Comparison of ENCODE assay signal across 9 cellular contexts in the genomic region with DNA sequence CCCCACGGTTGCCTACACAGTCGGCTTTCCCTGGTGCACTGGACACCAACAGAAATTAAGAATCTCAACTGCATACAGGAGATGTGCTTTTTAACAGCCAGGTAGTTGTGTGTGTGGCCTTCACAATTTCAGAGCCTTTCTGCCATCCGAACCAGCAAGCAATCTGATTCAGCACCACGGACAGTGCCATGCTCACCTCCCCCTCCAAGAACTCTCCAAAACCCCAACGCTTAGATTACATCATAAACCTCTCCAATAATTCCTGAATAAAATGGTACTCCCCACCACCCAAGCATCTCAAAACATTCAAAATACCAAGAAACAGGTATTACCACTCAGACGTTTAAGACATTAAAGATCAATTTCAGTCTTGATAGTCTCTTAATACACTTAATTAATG. TPM values are rescaled to one million over a fixed set of nuclear protein-coding genes. Genes with fewer than 3 reads are reported as not detected.
A peak's percentile ranks its signal among the peaks of the same experiment; 100 is the strongest.
DNase-seq lines count a peak whose midpoint lies in the region; ATAC-seq, FAIRE-seq and TF ChIP-seq lines count a peak whose summit lies in the region.
"Had no signal": no experiment of that assay in that cellular context is flagged by ENCODE, and none has a peak within 500 bp of the region (broad histone marks: within the 10 kb centered on the region; RNA-seq: fewer than 3 reads in every experiment).

No MANE protein-coding gene starts in this region.

- ATAC-seq in K562, result no peak
- ATAC-seq in memory B cell (ENCODE audit: low read depth), result no peak
- no peak for ATAC-seq in HG02852 (IDR thresholded peaks at IDR 0.05; ENCODE audit: unreplicated experiment)
- ATAC-seq in GM21367 (IDR thresholded peaks at IDR 0.05; ENCODE audit: unreplicated experiment), result no peak
- ATAC-seq in HG03457 (IDR thresholded peaks at IDR 0.05; ENCODE audit: unreplicated experiment), result no peak

- no peak for TF ChIP-seq RAD21 in K562 (CRISPR knock-in tag; conservative IDR thresholded peaks at IDR 0.05 in 1 of 2, IDR thresholded peaks at IDR 0.05 in 1 of 2)

- no TSS peak for BruUV-seq in K562 (replicated peaks; lab: Mats Ljungman, UMichigan)

- no peaks in the 10 kb centered on the region for H3K9me3 Mint-ChIP-seq in memory B cell

- H3K4me3 Mint-ChIP-seq in memory B cell, result no peak overlapping the region

- H3K79me2 ChIP-seq in K562 (ENCODE audit: control insufficient read depth, insufficient read depth, low read length), result peaks cover 92% of the 10 kb centered on the region

- H4K20me1 ChIP-seq in K562 (replicated peaks; ENCODE audit: control insufficient read depth, insufficient read depth, low read length), result peaks cover 62% of the 10 kb centered on the region

- in situ Hi-C loops in K562 (cut with MboI), result no loop called here

- H3K27ac Mint-ChIP-seq in memory B cell, result peak overlapping the region; percentile 2

- H3K27me3 Mint-ChIP-seq in memory B cell, result no peaks in the 10 kb centered on the region

- peak; percentile 75 for DNase-seq in ELF-1 (ENCODE audit: low read depth, low spot score)
- peak; percentile 39 for DNase-seq in RKO (ENCODE audit: low spot score)
- DNase-seq in K562 (ENCODE audit: extremely low read depth in 1 of 4, low spot score in 3 of 4), result peak; percentile 36 to 65 (median 58)
- peak; percentile 30 to 46 for DNase-seq in memory B cell (ENCODE audit: low spot score in 2 of 2)
- no peak for DNase-seq in NK-92 (lab: John Stamatoyannopoulos, UW; ENCODE audit: unreplicated experiment)

- no peak for FAIRE-seq in K562 (lab: Jason Lieb, UNC)
- FAIRE-seq: colon had no signal

- 37% methylated on average over 6 of the region's 6 CpGs for WGBS in K562 (ENCODE audit: insufficient coverage, low coverage, missing lambda C conversion rate)

- peaks cover 14% of the 10 kb centered on the region for H3K9me1 ChIP-seq in K562 (ENCODE audit: control insufficient read depth, insufficient read depth, low read length)

- H3K4me2 ChIP-seq in K562 (ENCODE audit: insufficient read depth, low read length), result no peak overlapping the region

- no peak overlapping the region for H3K27ac ChIP-seq in K562 (ENCODE audit: extremely low read depth, low read depth, low read length)

- H3K4me3 ChIP-seq in K562, result no peak overlapping the region

- H3K36me3 Mint-ChIP-seq in memory B cell, result peaks cover 12% of the 10 kb centered on the region

- intact Hi-C loops in K562 (cut with micrococcal nuclease), result loop anchor here (10.0 kb wide), 1 partner anchor 73 kb away; no protein-coding TSS in a partner anchor

- peaks cover 0 to 8% of the 10 kb centered on the region in 2 experiments; a peak in 1 of 5 replicates for H3K4me1 ChIP-seq in K562 (replicated peaks in 1 of 2; ENCODE audit: control insufficient read depth in 2 of 2, insufficient read depth in 2 of 2, low read length in 2 of 2)

- H2AFZ ChIP-seq in K562 (ENCODE audit: low read depth, low read length), result no peak overlapping the region

- no peaks in the 10 kb centered on the region for H3K9me3 ChIP-seq in K562 (replicated peaks; ENCODE audit: control insufficient read depth, insufficient read depth, low read depth, low read length)

- TF ChIP-seq POLR2A in K562 (conservative IDR thresholded peaks at IDR 0.05), result no peak

- no peak overlapping the region for H3K9ac ChIP-seq in K562 (ENCODE audit: insufficient read depth in 1 of 2, low read depth in 2 of 2, low read length in 2 of 2)

- no peaks in the 10 kb centered on the region for H3K27me3 ChIP-seq in K562 (ENCODE audit: control insufficient read depth in 2 of 2, insufficient read depth in 2 of 2, low read length in 2 of 2)

- POLR2A ChIA-PET in K562 (lab: Yijun Ruan, JAX), result interaction anchor here (1.1 kb wide), 1 partner anchor 16 kb away, joined by 3 read pairs; no protein-coding TSS in a partner anchor

- H3K4me1 Mint-ChIP-seq in memory B cell, result peaks cover 40% of the 10 kb centered on the region

- TF ChIP-seq CTCF in K562 (IDR thresholded peaks at IDR 0.05 in 2 of 3, conservative IDR thresholded peaks at IDR 0.05 in 1 of 3; ENCODE audit: insufficient read depth in 2 of 3, low read depth in 1 of 3, low read length in 3 of 3), result no peak

- peaks cover 28% of the 10 kb centered on the region for H3K36me3 ChIP-seq in K562 (ENCODE audit: control insufficient read depth, insufficient read depth, low read length)

- TF ChIP-seq EP300 in K562 (IDR thresholded peaks at IDR 0.05; ENCODE audit: low read length), result no peak

- CTCF ChIA-PET in K562 (lab: Yijun Ruan, JAX; ENCODE audit: low intra/inter-chr PET ratio), result interaction anchor here (1.0 kb wide), 1 partner anchor 68 kb away, joined by 4 read pairs; no protein-coding TSS in a partner anchor

TF ChIP-seq in K562, 482 proteins besides CTCF, POLR2A, EP300 and RAD21 (continues in another document):
- TF ChIP-seq RBFOX2 (IDR thresholded peaks at IDR 0.05; ENCODE audit: low read depth, low read length), result no peak
- no peak for TF ChIP-seq OTX1 (CRISPR knock-in tag; IDR thresholded peaks at IDR 0.05)
- TF ChIP-seq, protein P1, sequence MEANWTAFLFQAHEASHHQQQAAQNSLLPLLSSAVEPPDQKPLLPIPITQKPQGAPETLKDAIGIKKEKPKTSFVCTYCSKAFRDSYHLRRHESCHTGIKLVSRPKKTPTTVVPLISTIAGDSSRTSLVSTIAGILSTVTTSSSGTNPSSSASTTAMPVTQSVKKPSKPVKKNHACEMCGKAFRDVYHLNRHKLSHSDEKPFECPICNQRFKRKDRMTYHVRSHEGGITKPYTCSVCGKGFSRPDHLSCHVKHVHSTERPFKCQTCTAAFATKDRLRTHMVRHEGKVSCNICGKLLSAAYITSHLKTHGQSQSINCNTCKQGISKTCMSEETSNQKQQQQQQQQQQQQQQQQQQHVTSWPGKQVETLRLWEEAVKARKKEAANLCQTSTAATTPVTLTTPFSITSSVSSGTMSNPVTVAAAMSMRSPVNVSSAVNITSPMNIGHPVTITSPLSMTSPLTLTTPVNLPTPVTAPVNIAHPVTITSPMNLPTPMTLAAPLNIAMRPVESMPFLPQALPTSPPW (CRISPR knock-in tag; IDR thresholded peaks at IDR 0.05), result peak; percentile 45; the same call in 1 of the 2 replicates
- TF ChIP-seq CBX8 (IDR thresholded peaks at IDR 0.05; ENCODE audit: borderline replicate concordance, extremely low read depth, low read depth, low read length, poor library complexity, severe bottlenecking), result no peak
- TF ChIP-seq MAFF (IDR thresholded peaks at IDR 0.05; ENCODE audit: low read length), result no peak
- TF ChIP-seq MAZ (CRISPR knock-in tag; conservative IDR thresholded peaks at IDR 0.05 in 1 of 2, IDR thresholded peaks at IDR 0.05 in 1 of 2), result peak in 1 of 2 experiments; percentile 41; a peak in 1 of 4 replicates

RNA-seq across cellular contexts. Expression of a gene that starts 31.8 kb away (rescaled TPM):
- 244 and 295 TPM in 2 replicates for total RNA-seq in K562 (2011; cell fraction: chromatin; rRNA removed; ENCODE audit: low replicate concordance)
- total RNA-seq in K562 (2011; cell fraction: nucleolus; rRNA removed), result 93.6 and 101 TPM in 2 replicates
- 137 and 186 TPM in 2 replicates for total RNA-seq in K562 (2011; cell fraction: nucleoplasm; rRNA removed)
- total RNA-seq in K562 (2014; rRNA removed) (57.9 and 62.9 TPM in 2 replicates), K562 (2014; rRNA removed; fragmentation: Illumina TruSeq; extraction: Trizol) (57.2 and 70.7 TPM in 2 replicates), K562 (2015; rRNA removed; fragmentation: Illumina TruSeq; extraction: Trizol) (57.2 and 59.0 TPM in 2 replicates), K562 (2021) (122 and 145 TPM in 2 replicates)
- polyA plus RNA-seq in K562 (2011; rRNA removed) (41.3 and 61.6 TPM in 2 replicates), K562 (2014; fragmentation: Illumina TruSeq; extraction: Trizol) (99.4 and 105 TPM in 2 replicates), K562 (2014; fragmentation: Nextera tagmentation; extraction: Ambion mirVana) (10 to 100 TPM; 17.1 to 27.2 TPM), K562 (2014; rRNA removed) (59.8 and 67.5 TPM in 2 replicates)
- polyA plus RNA-seq in K562 (2011; cell fraction: cytosol; rRNA removed), result 7.9 and 16.6 TPM in 2 replicates
- 99.3 and 104 TPM in 2 replicates for polyA plus RNA-seq in K562 (2011; cell fraction: nucleus; rRNA removed)
- 52.2 and 73.8 TPM in 2 replicates for polyA plus RNA-seq in K562 (2012)
- polyA minus RNA-seq in K562 (2011; rRNA and poly(A)+ RNA removed), result 81.7 and 93.4 TPM in 2 replicates
- 52.1 and 68.3 TPM in 2 replicates for polyA minus RNA-seq in K562 (2011; cell fraction: cytosol; rRNA and poly(A)+ RNA removed)
- 61.3 and 130 TPM in 2 replicates for polyA minus RNA-seq in K562 (2011; cell fraction: nucleus; rRNA and poly(A)+ RNA removed)

RNA-seq across cellular contexts. Expression of a gene that starts 49.7 kb away (rescaled TPM):
- total RNA-seq in K562 (2011; cell fraction: chromatin; rRNA removed; ENCODE audit: low replicate concordance), result not detected in 2 replicates
- not detected in 2 replicates for total RNA-seq in K562 (2011; cell fraction: nucleolus; rRNA removed)
- total RNA-seq in K562 (2011; cell fraction: nucleoplasm; rRNA removed), result not detected in 2 replicates
- total RNA-seq in K562 (2014; rRNA removed) (not detected in 2 replicates), K562 (2014; rRNA removed; fragmentation: Illumina TruSeq; extraction: Trizol) (not detected in 2 replicates), K562 (2015; rRNA removed; fragmentation: Illumina TruSeq; extraction: Trizol) (not detected in 2 replicates), K562 (2021) (not detected in 2 replicates)
- polyA plus RNA-seq in K562 (2011; rRNA removed) (not detected in 2 replicates), K562 (2014; fragmentation: Illumina TruSeq; extraction: Trizol) (not detected in 2 replicates), K562 (2014; fragmentation: Nextera tagmentation; extraction: Ambion mirVana) (not detected), K562 (2014; rRNA removed) (not detected in 2 replicates)
- not detected in 2 replicates for polyA plus RNA-seq in K562 (2011; cell fraction: cytosol; rRNA removed)
- not detected in 2 replicates for polyA plus RNA-seq in K562 (2011; cell fraction: nucleus; rRNA removed)
- not detected in 2 replicates for polyA plus RNA-seq in K562 (2012)
- polyA minus RNA-seq in K562 (2011; rRNA and poly(A)+ RNA removed), result not detected in 2 replicates
- polyA minus RNA-seq in K562 (2011; cell fraction: cytosol; rRNA and poly(A)+ RNA removed), result not detected in 2 replicates
- not detected in 2 replicates for polyA minus RNA-seq in K562 (2011; cell fraction: nucleus; rRNA and poly(A)+ RNA removed)
